ENCODE assay signal across 11 cellular contexts in the genomic region with DNA sequence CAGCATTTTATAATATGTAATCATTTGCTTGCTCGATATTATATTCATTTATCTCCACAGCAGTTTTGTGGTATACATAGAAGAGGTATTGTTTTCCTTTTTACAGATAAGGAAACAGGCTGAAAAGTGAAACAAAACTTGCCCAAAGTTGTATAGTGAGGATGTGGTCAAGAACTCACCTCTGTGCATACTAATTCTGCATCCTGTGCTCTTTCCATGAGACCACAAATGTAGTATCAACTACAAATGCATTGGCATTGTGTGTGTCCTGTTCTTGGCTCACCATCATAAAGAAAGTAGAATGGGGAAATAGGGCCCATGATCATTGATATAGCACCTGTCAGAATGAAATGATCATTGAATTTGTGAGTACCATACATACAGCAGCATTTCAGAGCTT.
DNase-seq lines count a peak whose midpoint lies in the region; ATAC-seq and TF ChIP-seq lines count a peak whose summit lies in the region.
"Had no signal": no experiment of that assay in that cellular context is flagged by ENCODE, and none has a peak within 500 bp of the region (broad histone marks: within the 10 kb centered on the region; RNA-seq: fewer than 3 reads in every experiment).

No MANE protein-coding gene starts in this region.

- H3K4me1 ChIP-seq in GM23338 (ENCODE audit: insufficient read depth) = no peaks in the 10 kb centered on the region
- H3K4me1 ChIP-seq: prostate gland had no signal

- H3K27ac ChIP-seq in caudate nucleus (ENCODE audit: low read depth, low read length) (no peak overlapping the region), GM23338 (ENCODE audit: low read depth) (no peak overlapping the region)
- H3K27ac ChIP-seq: prostate gland had no signal

- H4K20me1 ChIP-seq in GM23338 (replicated peaks; ENCODE audit: insufficient read depth) = no peaks in the 10 kb centered on the region

- H3K9me2 ChIP-seq in GM23338 (ENCODE audit: insufficient read depth) = peaks cover 23% of the 10 kb centered on the region

- peaks cover 5% of the 10 kb centered on the region for H3K9me3 Mint-ChIP-seq in activated naive CD4-positive, alpha-beta T cell treated with anti-CD3 and anti-CD28 coated beads, Interleukin-2, amount 50 U/mL, for 24 hours
- H3K9me3 Mint-ChIP-seq in chondrocyte (ENCODE audit: low read depth) (peaks cover 5% of the 10 kb centered on the region), GM23338 (peaks cover 19% of the 10 kb centered on the region)

- no peak overlapping the region for H3K4me2 ChIP-seq in GM23338

- no peak for DNase-seq in activated naive CD4-positive, alpha-beta T cell treated with Interleukin-2 at 50 U/mL for 16 hours
- DNase-seq in caudate nucleus (lab: John Stamatoyannopoulos, UW) (no peak), HUDEP-2 (lab: John Stamatoyannopoulos, UW; ENCODE audit: unreplicated experiment in 76 of 76) (no peak), chondrocyte (ENCODE audit: low spot score) (no peak), GM23338 (ENCODE audit: low spot score) (no peak)
- DNase-seq: islet precursor cell had no signal

- no peaks in the 10 kb centered on the region for H3K79me2 ChIP-seq in GM23338 (replicated peaks; ENCODE audit: insufficient read depth)

- H3K36me3 ChIP-seq in GM23338 (ENCODE audit: insufficient read depth) = no peaks in the 10 kb centered on the region
- H3K36me3 ChIP-seq: prostate gland had no signal

- H3K27ac Mint-ChIP-seq in activated naive CD4-positive, alpha-beta T cell treated with anti-CD3 and anti-CD28 coated beads, Interleukin-2, amount 50 U/mL, for 24 hours = peak overlapping the region; percentile 3
- H3K27ac Mint-ChIP-seq in chondrocyte (ENCODE audit: unreplicated experiment) = no peak overlapping the region
- no peak overlapping the region for H3K27ac Mint-ChIP-seq in GM23338
- H3K27ac Mint-ChIP-seq: B cell had no signal

- no peaks in the 10 kb centered on the region for H3K27me3 ChIP-seq in GM23338 (ENCODE audit: insufficient read depth)

- no peaks in the 10 kb centered on the region for H3K27me3 Mint-ChIP-seq in activated naive CD4-positive, alpha-beta T cell treated with anti-CD3 and anti-CD28 coated beads, Interleukin-2, amount 50 U/mL, for 24 hours
- H3K27me3 Mint-ChIP-seq in chondrocyte (ENCODE audit: low read depth) (no peaks in the 10 kb centered on the region), GM23338 (ENCODE audit: insufficient read depth, low read depth, poor library complexity) (no peaks in the 10 kb centered on the region)
- H3K27me3 Mint-ChIP-seq: B cell had no signal

- H2AFZ ChIP-seq in GM23338 = no peak overlapping the region

- peak overlapping the region; percentile 27 for H3K4me3 Mint-ChIP-seq in activated naive CD4-positive, alpha-beta T cell treated with anti-CD3 and anti-CD28 coated beads, Interleukin-2, amount 50 U/mL, for 24 hours
- no peak overlapping the region for H3K4me3 Mint-ChIP-seq in chondrocyte (ENCODE audit: unreplicated experiment)
- H3K4me3 Mint-ChIP-seq in GM23338 = no peak overlapping the region
- H3K4me3 Mint-ChIP-seq: B cell had no signal

- TF ChIP-seq CTCF in chondrocyte (IDR thresholded peaks at IDR 0.05) (no peak), GM23338 (conservative IDR thresholded peaks at IDR 0.05; ENCODE audit: low read depth in 2 of 2) (no peak)

- no peaks in the 10 kb centered on the region for H3F3A ChIP-seq in GM23338 (replicated peaks; ENCODE audit: low read depth)

- H3K4me3 ChIP-seq in GM23338 = no peak overlapping the region
- H3K4me3 ChIP-seq: prostate gland had no signal

- peaks cover 4% of the 10 kb centered on the region for H3K36me3 Mint-ChIP-seq in activated naive CD4-positive, alpha-beta T cell treated with anti-CD3 and anti-CD28 coated beads, Interleukin-2, amount 50 U/mL, for 24 hours
- H3K36me3 Mint-ChIP-seq in chondrocyte (ENCODE audit: low read depth) (no peaks in the 10 kb centered on the region), GM23338 (ENCODE audit: low read depth) (peaks cover 7% of the 10 kb centered on the region)

- ATAC-seq in HG02678 (IDR thresholded peaks at IDR 0.05; ENCODE audit: unreplicated experiment) (peak; percentile 97), HG03571 (IDR thresholded peaks at IDR 0.05; ENCODE audit: unreplicated experiment) (peak; percentile 99), GM23338 (no peak)

- peaks cover 27% of the 10 kb centered on the region for H3K4me1 Mint-ChIP-seq in activated naive CD4-positive, alpha-beta T cell treated with anti-CD3 and anti-CD28 coated beads, Interleukin-2, amount 50 U/mL, for 24 hours
- H3K4me1 Mint-ChIP-seq in chondrocyte (ENCODE audit: low read depth) = peaks cover 8% of the 10 kb centered on the region
- no peaks in the 10 kb centered on the region for H3K4me1 Mint-ChIP-seq in GM23338

TF ChIP-seq in GM23338, 12 proteins besides CTCF, POLR2A, EP300 and RAD21:
- TF ChIP-seq CREB1 (CRISPR knock-in tag; IDR thresholded peaks at IDR 0.05; ENCODE audit: low read depth) (no peak), ETS1 (IDR thresholded peaks at IDR 0.05) (no peak), ZNF331 (CRISPR knock-in tag; IDR thresholded peaks at IDR 0.05; ENCODE audit: low read depth) (no peak), ZNF114 (CRISPR knock-in tag; IDR thresholded peaks at IDR 0.05) (no peak), JUNB (IDR thresholded peaks at IDR 0.05; ENCODE audit: unreplicated experiment) (no peak), NANOG (IDR thresholded peaks at IDR 0.05; ENCODE audit: borderline replicate concordance) (no peak), EZH2 (IDR thresholded peaks at IDR 0.05; ENCODE audit: low read depth, unreplicated experiment) (no peak), ZNF462 (CRISPR knock-in tag; IDR thresholded peaks at IDR 0.05) (no peak)
